ENCODE assay signal across 9 cellular contexts in genomic region chr5:136191304-136192014, GRCh38. TPM values are rescaled to one million over a fixed set of nuclear protein-coding genes. Genes with fewer than 3 reads are reported as not detected.
DNase-seq lines count a peak whose midpoint lies in the region; ATAC-seq, FAIRE-seq and TF ChIP-seq lines count a peak whose summit lies in the region.
"Had no signal": no experiment of that assay in that cellular context is flagged by ENCODE, and none has a peak within 500 bp of the region (broad histone marks: within the 10 kb centered on the region; RNA-seq: fewer than 3 reads in every experiment).

No MANE protein-coding gene starts in this region.

- no peak for ATAC-seq in HG03139 (IDR thresholded peaks at IDR 0.05; ENCODE audit: unreplicated experiment)
- no peak for ATAC-seq in HG02970 (IDR thresholded peaks at IDR 0.05; ENCODE audit: low FRiP score, unreplicated experiment)

- no peak overlapping the region for H3K9ac ChIP-seq in stomach smooth muscle (ENCODE audit: low read length in 2 of 2)
- H3K9ac ChIP-seq: BLaER1 had no signal

- H3K9me3 ChIP-seq in stomach smooth muscle (ENCODE audit: control insufficient read depth in 2 of 2, low read length in 2 of 2) = no peaks in the 10 kb centered on the region

- H3K4me1 ChIP-seq in stomach smooth muscle (ENCODE audit: control insufficient read depth, insufficient read depth, low read length) = peaks cover 45% of the 10 kb centered on the region

- TF ChIP-seq CTCF in bronchial epithelial cell (IDR thresholded peaks at IDR 0.05; ENCODE audit: insufficient read depth, low read length, severe bottlenecking) (no peak), GM13976 (IDR thresholded peaks at IDR 0.05; ENCODE audit: borderline replicate concordance, control extremely low read depth, extremely low read depth, insufficient read depth, missing control alignments) (no peak)

- H3K27ac ChIP-seq in stomach smooth muscle (ENCODE audit: low read length) = no peak overlapping the region
- H3K27ac ChIP-seq: BLaER1 had no signal

- DNase-seq in NCI-H82 (lab: John Stamatoyannopoulos, UW) = peak; percentile 25
- DNase-seq in NCI-H82 treated with DMSO at 0.1 percent for 48 hours (lab: John Stamatoyannopoulos, UW; ENCODE audit: unreplicated experiment) = no peak
- peak; percentile 55 for DNase-seq in bronchial epithelial cell (ENCODE audit: low read depth)
- peak; percentile 55 for DNase-seq in kidney tubule cell (ENCODE audit: low spot score)
- DNase-seq in GM13976 (ENCODE audit: low spot score) = no peak

- H3K36me3 ChIP-seq in bronchial epithelial cell (ENCODE audit: control insufficient read depth, insufficient read depth, low read length) = no peaks in the 10 kb centered on the region
- peaks cover 4 to 16% of the 10 kb centered on the region in 2 donors for H3K36me3 ChIP-seq in stomach smooth muscle (ENCODE audit: control insufficient read depth in 2 of 2, insufficient read depth in 2 of 2, low read length in 2 of 2)

- FAIRE-seq in bronchial epithelial cell (lab: Jason Lieb, UNC) = no peak

- H3K27me3 ChIP-seq in bronchial epithelial cell (ENCODE audit: control insufficient read depth, insufficient read depth, low read length) (peaks cover 2% of the 10 kb centered on the region), stomach smooth muscle (ENCODE audit: control insufficient read depth in 1 of 2, insufficient read depth in 2 of 2, low read length in 2 of 2) (peaks cover 9 to 15% of the 10 kb centered on the region in 2 donors)

- H3K4me3 ChIP-seq in bronchial epithelial cell (ENCODE audit: low read depth, low read length) (peak overlapping the region; percentile 29), stomach smooth muscle (ENCODE audit: low read length in 2 of 2) (peak overlapping the region; percentile 64 to 77)
- H3K4me3 ChIP-seq: BLaER1 had no signal

- in situ Hi-C loops in GM13976 (cut with MboI; ENCODE audit: low sequenced_read_pairs, unreplicated experiment) = no loop called here

RNA-seq across cellular contexts. Expression of gene SMIM32, which starts 1.5 kb away (rescaled TPM):
- not detected in 2 replicates for total RNA-seq in bronchial epithelial cell

RNA-seq across cellular contexts. Expression of gene SMAD5, which starts 58.8 kb away (rescaled TPM):
- 24.6 and 29.7 TPM in 2 replicates for total RNA-seq in bronchial epithelial cell

Comparison
In these comparisons a context has a peak if more than half of its experiments do, and no peak if none do; other contexts are left out.
1. DNase-seq: peak in NCI-H82 (single experiment), bronchial epithelial cell (single experiment) and kidney tubule cell (single experiment); none in NCI-H82 treated with DMSO at 0.1 percent for 48 hours (single experiment) and GM13976 (single experiment).